In the genomic region with DNA sequence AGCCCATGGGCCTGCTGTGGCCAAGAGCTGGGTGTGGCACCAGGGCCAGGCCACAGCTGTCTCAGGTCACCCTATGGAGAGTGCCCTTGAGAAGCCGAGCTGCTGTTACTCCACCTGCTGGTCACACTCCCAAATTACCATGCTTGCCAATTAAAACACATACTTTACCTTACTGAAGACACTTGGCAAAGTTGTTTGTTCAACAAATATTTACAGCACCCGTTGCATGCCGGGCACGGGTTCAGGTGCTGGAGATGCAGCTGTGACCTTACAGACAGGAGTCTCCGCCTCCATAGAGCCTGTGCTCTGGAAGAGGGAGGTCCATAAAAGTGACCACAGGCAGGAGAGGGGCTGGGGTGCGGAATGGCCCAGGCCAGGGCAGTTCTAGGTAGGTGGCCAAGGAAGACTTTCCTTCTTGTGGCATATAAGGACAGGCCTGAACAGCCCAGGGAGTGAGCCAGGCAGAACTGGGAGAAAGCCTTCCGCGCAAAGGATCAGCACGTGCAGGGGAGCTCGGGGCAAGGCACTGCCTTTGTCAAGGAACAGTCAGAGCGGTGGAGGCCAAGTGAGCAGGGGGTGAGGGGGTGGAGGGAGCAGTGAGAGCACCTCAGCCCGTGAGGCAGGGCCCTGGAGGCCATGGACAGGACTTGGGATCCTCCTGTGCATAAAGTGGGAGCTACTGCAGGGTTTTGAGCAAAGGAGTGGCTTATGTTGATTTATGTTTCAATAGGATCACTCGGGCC, we compare ENCODE assay signal across 1 cellular context.
TF ChIP-seq lines count a peak whose summit lies in the region.

No MANE protein-coding gene starts in this region.

TF ChIP-seq in HepG2, 621 proteins besides CTCF, POLR2A, EP300 and RAD21 (continued from another document and continues in another):
- TF ChIP-seq, protein P1, sequence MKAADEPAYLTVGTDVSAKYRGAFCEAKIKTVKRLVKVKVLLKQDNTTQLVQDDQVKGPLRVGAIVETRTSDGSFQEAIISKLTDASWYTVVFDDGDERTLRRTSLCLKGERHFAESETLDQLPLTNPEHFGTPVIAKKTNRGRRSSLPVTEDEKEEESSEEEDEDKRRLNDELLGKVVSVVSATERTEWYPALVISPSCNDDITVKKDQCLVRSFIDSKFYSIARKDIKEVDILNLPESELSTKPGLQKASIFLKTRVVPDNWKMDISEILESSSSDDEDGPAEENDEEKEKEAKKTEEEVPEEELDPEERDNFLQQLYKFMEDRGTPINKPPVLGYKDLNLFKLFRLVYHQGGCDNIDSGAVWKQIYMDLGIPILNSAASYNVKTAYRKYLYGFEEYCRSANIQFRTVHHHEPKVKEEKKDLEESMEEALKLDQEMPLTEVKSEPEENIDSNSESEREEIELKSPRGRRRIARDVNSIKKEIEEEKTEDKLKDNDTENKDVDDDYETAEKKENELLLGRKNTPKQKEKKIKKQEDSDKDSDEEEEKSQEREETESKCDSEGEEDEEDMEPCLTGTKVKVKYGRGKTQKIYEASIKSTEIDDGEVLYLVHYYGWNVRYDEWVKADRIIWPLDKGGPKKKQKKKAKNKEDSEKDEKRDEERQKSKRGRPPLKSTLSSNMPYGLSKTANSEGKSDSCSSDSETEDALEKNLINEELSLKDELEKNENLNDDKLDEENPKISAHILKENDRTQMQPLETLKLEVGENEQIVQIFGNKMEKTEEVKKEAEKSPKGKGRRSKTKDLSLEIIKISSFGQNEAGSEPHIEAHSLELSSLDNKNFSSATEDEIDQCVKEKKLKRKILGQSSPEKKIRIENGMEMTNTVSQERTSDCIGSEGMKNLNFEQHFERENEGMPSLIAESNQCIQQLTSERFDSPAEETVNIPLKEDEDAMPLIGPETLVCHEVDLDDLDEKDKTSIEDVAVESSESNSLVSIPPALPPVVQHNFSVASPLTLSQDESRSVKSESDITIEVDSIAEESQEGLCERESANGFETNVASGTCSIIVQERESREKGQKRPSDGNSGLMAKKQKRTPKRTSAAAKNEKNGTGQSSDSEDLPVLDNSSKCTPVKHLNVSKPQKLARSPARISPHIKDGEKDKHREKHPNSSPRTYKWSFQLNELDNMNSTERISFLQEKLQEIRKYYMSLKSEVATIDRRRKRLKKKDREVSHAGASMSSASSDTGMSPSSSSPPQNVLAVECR (CRISPR knock-in tag; IDR thresholded peaks at IDR 0.05; ENCODE audit: borderline replicate concordance) = peak; percentile 2; the same call in 1 of the 2 replicates
- peak; percentile 94 for TF ChIP-seq ZNF652 (CRISPR knock-in tag; IDR thresholded peaks at IDR 0.05; ENCODE audit: borderline replicate concordance, low read depth)
- TF ChIP-seq ZBTB20 (CRISPR knock-in tag; IDR thresholded peaks at IDR 0.05; ENCODE audit: borderline replicate concordance, low read depth) = 0 out of 2 replicates have a peak, but pooled peaks have one; percentile 55
- 0 out of 2 replicates have a peak, but pooled peaks have one; percentile 14 for TF ChIP-seq NRL (CRISPR knock-in tag; IDR thresholded peaks at IDR 0.05; ENCODE audit: borderline replicate concordance)
- peak; percentile 84 for TF ChIP-seq XRCC5 (optimal IDR thresholded peaks at IDR 0.05; ENCODE audit: low read length)
- TF ChIP-seq, protein P2, sequence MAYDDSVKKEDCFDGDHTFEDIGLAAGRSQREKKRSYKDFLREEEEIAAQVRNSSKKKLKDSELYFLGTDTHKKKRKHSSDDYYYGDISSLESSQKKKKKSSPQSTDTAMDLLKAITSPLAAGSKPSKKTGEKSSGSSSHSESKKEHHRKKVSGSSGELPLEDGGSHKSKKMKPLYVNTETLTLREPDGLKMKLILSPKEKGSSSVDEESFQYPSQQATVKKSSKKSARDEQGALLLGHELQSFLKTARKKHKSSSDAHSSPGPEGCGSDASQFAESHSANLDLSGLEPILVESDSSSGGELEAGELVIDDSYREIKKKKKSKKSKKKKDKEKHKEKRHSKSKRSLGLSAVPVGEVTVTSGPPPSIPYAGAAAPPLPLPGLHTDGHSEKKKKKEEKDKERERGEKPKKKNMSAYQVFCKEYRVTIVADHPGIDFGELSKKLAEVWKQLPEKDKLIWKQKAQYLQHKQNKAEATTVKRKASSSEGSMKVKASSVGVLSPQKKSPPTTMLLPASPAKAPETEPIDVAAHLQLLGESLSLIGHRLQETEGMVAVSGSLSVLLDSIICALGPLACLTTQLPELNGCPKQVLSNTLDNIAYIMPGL (CRISPR knock-in tag; IDR thresholded peaks at IDR 0.05; ENCODE audit: borderline replicate concordance in 1 of 2, low read depth in 1 of 2) = 0 out of 4 replicates have a peak, but pooled peaks of 1 of the 2 experiments have one; percentile 39
- TF ChIP-seq HDAC1 (CRISPR knock-in tag; IDR thresholded peaks at IDR 0.05) = 0 out of 2 replicates have a peak, but pooled peaks have one; percentile 46
- peak; percentile 50; the same call in 1 of the 2 replicates for TF ChIP-seq ARNT2 (CRISPR knock-in tag; IDR thresholded peaks at IDR 0.05; ENCODE audit: low read depth)
- TF ChIP-seq, protein P3, sequence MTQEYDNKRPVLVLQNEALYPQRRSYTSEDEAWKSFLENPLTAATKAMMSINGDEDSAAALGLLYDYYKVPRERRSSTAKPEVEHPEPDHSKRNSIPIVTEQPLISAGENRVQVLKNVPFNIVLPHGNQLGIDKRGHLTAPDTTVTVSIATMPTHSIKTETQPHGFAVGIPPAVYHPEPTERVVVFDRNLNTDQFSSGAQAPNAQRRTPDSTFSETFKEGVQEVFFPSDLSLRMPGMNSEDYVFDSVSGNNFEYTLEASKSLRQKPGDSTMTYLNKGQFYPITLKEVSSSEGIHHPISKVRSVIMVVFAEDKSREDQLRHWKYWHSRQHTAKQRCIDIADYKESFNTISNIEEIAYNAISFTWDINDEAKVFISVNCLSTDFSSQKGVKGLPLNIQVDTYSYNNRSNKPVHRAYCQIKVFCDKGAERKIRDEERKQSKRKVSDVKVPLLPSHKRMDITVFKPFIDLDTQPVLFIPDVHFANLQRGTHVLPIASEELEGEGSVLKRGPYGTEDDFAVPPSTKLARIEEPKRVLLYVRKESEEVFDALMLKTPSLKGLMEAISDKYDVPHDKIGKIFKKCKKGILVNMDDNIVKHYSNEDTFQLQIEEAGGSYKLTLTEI (CRISPR knock-in tag; conservative IDR thresholded peaks at IDR 0.05) = no peak
- peak; percentile 52; the same call in 1 of the 2 replicates for TF ChIP-seq ZSCAN31 (CRISPR knock-in tag; IDR thresholded peaks at IDR 0.05; ENCODE audit: low read depth)
- TF ChIP-seq, protein P4, sequence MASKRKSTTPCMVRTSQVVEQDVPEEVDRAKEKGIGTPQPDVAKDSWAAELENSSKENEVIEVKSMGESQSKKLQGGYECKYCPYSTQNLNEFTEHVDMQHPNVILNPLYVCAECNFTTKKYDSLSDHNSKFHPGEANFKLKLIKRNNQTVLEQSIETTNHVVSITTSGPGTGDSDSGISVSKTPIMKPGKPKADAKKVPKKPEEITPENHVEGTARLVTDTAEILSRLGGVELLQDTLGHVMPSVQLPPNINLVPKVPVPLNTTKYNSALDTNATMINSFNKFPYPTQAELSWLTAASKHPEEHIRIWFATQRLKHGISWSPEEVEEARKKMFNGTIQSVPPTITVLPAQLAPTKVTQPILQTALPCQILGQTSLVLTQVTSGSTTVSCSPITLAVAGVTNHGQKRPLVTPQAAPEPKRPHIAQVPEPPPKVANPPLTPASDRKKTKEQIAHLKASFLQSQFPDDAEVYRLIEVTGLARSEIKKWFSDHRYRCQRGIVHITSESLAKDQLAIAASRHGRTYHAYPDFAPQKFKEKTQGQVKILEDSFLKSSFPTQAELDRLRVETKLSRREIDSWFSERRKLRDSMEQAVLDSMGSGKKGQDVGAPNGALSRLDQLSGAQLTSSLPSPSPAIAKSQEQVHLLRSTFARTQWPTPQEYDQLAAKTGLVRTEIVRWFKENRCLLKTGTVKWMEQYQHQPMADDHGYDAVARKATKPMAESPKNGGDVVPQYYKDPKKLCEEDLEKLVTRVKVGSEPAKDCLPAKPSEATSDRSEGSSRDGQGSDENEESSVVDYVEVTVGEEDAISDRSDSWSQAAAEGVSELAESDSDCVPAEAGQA (IDR thresholded peaks at IDR 0.05; ENCODE audit: low read depth) = no peak
- TF ChIP-seq, protein P4 (CRISPR knock-in tag; IDR thresholded peaks at IDR 0.05; ENCODE audit: borderline replicate concordance) = no peak
- peak; percentile 82 for TF ChIP-seq STAG1 (CRISPR knock-in tag; IDR thresholded peaks at IDR 0.05)
- peak; percentile 60 for TF ChIP-seq SALL1 (CRISPR knock-in tag; IDR thresholded peaks at IDR 0.05)
- TF ChIP-seq, protein P5, sequence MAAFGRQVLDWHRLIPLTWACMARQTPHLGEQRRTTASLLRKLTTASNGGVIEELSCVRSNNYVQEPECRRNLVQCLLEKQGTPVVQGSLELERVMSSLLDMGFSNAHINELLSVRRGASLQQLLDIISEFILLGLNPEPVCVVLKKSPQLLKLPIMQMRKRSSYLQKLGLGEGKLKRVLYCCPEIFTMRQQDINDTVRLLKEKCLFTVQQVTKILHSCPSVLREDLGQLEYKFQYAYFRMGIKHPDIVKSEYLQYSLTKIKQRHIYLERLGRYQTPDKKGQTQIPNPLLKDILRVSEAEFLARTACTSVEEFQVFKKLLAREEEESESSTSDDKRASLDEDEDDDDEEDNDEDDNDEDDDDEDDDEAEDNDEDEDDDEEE (CRISPR knock-in tag; IDR thresholded peaks at IDR 0.05) = 0 out of 2 replicates have a peak, but pooled peaks have one; percentile 61
- peak; percentile 48; the same call in 1 of the 2 replicates for TF ChIP-seq SMAD1 (CRISPR knock-in tag; IDR thresholded peaks at IDR 0.05; ENCODE audit: borderline replicate concordance, low read depth)
- TF ChIP-seq, protein P6, sequence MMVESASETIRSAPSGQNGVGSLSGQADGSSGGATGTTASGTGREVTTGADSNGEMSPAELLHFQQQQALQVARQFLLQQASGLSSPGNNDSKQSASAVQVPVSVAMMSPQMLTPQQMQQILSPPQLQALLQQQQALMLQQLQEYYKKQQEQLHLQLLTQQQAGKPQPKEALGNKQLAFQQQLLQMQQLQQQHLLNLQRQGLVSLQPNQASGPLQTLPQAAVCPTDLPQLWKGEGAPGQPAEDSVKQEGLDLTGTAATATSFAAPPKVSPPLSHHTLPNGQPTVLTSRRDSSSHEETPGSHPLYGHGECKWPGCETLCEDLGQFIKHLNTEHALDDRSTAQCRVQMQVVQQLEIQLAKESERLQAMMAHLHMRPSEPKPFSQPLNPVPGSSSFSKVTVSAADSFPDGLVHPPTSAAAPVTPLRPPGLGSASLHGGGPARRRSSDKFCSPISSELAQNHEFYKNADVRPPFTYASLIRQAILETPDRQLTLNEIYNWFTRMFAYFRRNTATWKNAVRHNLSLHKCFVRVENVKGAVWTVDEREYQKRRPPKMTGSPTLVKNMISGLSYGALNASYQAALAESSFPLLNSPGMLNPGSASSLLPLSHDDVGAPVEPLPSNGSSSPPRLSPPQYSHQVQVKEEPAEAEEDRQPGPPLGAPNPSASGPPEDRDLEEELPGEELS (CRISPR knock-in tag; IDR thresholded peaks at IDR 0.05) = peak; percentile 86
- TF ChIP-seq ZNF788 (CRISPR knock-in tag; IDR thresholded peaks at IDR 0.05; ENCODE audit: borderline replicate concordance) = 0 out of 2 replicates have a peak, but pooled peaks have one; percentile 20
- TF ChIP-seq, protein P7, sequence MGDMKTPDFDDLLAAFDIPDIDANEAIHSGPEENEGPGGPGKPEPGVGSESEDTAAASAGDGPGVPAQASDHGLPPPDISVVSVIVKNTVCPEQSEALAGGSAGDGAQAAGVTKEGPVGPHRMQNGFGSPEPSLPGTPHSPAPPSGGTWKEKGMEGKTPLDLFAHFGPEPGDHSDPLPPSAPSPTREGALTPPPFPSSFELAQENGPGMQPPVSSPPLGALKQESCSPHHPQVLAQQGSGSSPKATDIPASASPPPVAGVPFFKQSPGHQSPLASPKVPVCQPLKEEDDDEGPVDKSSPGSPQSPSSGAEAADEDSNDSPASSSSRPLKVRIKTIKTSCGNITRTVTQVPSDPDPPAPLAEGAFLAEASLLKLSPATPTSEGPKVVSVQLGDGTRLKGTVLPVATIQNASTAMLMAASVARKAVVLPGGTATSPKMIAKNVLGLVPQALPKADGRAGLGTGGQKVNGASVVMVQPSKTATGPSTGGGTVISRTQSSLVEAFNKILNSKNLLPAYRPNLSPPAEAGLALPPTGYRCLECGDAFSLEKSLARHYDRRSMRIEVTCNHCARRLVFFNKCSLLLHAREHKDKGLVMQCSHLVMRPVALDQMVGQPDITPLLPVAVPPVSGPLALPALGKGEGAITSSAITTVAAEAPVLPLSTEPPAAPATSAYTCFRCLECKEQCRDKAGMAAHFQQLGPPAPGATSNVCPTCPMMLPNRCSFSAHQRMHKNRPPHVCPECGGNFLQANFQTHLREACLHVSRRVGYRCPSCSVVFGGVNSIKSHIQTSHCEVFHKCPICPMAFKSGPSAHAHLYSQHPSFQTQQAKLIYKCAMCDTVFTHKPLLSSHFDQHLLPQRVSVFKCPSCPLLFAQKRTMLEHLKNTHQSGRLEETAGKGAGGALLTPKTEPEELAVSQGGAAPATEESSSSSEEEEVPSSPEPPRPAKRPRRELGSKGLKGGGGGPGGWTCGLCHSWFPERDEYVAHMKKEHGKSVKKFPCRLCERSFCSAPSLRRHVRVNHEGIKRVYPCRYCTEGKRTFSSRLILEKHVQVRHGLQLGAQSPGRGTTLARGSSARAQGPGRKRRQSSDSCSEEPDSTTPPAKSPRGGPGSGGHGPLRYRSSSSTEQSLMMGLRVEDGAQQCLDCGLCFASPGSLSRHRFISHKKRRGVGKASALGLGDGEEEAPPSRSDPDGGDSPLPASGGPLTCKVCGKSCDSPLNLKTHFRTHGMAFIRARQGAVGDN (CRISPR knock-in tag; IDR thresholded peaks at IDR 0.05) = peak; percentile 59
- TF ChIP-seq, protein P8, sequence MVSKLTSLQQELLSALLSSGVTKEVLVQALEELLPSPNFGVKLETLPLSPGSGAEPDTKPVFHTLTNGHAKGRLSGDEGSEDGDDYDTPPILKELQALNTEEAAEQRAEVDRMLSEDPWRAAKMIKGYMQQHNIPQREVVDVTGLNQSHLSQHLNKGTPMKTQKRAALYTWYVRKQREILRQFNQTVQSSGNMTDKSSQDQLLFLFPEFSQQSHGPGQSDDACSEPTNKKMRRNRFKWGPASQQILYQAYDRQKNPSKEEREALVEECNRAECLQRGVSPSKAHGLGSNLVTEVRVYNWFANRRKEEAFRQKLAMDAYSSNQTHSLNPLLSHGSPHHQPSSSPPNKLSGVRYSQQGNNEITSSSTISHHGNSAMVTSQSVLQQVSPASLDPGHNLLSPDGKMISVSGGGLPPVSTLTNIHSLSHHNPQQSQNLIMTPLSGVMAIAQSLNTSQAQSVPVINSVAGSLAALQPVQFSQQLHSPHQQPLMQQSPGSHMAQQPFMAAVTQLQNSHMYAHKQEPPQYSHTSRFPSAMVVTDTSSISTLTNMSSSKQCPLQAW (CRISPR knock-in tag; IDR thresholded peaks at IDR 0.05) = 0 out of 2 replicates have a peak, but pooled peaks have one; percentile 42
